In genomic region chr5:170267431-170268152, GRCh38 we compare ENCODE assay signal across 8 cellular contexts. TPM values are rescaled to one million over a fixed set of nuclear protein-coding genes. Genes with fewer than 3 reads are reported as not detected.
A peak's percentile ranks its signal among the peaks of the same experiment; 100 is the strongest.
DNase-seq lines count a peak whose midpoint lies in the region; ATAC-seq and TF ChIP-seq lines count a peak whose summit lies in the region.

No MANE protein-coding gene starts in this region.

- peak overlapping the region; percentile 71 for H3K4me3 Mint-ChIP-seq in central memory CD8-positive, alpha-beta T cell

- H3K36me3 ChIP-seq in liver (ENCODE audit: control insufficient read depth in 4 of 4, insufficient read depth in 3 of 4, low read depth in 1 of 4, low read length in 3 of 4): peaks cover 0 to 7% (median under 1%) of the 10 kb centered on the region in 4 donors

- peaks cover 0 to 11% (median 4%) of the 10 kb centered on the region in 4 donors for H3K4me1 ChIP-seq in liver (ENCODE audit: control insufficient read depth in 4 of 4, insufficient read depth in 4 of 4, low read length in 3 of 4)

- peak; percentile 85 for ATAC-seq in HG02938 (IDR thresholded peaks at IDR 0.05; ENCODE audit: unreplicated experiment)
- peak; percentile 54 for ATAC-seq in central memory CD8-positive, alpha-beta T cell (replicated peaks; ENCODE audit: extremely low read depth, poor library complexity, severe bottlenecking)

- 23% methylated on average over 16 of the region's 16 CpGs for WGBS in liver

- no peaks in the 10 kb centered on the region for H3K9me3 Mint-ChIP-seq in central memory CD8-positive, alpha-beta T cell

- no peaks in the 10 kb centered on the region for H3K27me3 ChIP-seq in liver (ENCODE audit: control insufficient read depth in 4 of 4, insufficient read depth in 4 of 4, low read length in 3 of 4)

- no peak overlapping the region for H3K4me3 ChIP-seq in liver (ENCODE audit: low read depth in 1 of 3, low read length in 3 of 3)

- no peak overlapping the region for H3K9ac ChIP-seq in liver (ENCODE audit: low read depth in 1 of 2, low read length in 2 of 2)

- H3K36me3 Mint-ChIP-seq in central memory CD8-positive, alpha-beta T cell (ENCODE audit: insufficient read depth): peaks cover 86% of the 10 kb centered on the region

- no peaks in the 10 kb centered on the region for H3K9me3 ChIP-seq in liver (ENCODE audit: control insufficient read depth in 4 of 4, low read length in 3 of 4)

- DNase-seq in GM13976 (ENCODE audit: low spot score) (peak; percentile 84), NCI-H2196 (lab: John Stamatoyannopoulos, UW; ENCODE audit: unreplicated experiment) (peak; percentile 45)
- DNase-seq in activated CD4-positive, CD25-positive, alpha-beta regulatory T cell treated with anti-CD3 and anti-CD28 coated beads, Interleukin-2, amount 50 U/mL, for 16 hours (ENCODE audit: low read depth, low spot score): peak; percentile 61
- DNase-seq in central memory CD8-positive, alpha-beta T cell (ENCODE audit: low spot score in 2 of 2): peak; percentile 71 to 73
- DNase-seq in stimulated activated CD4-positive, alpha-beta T cell treated with anti-CD3 and anti-CD28 coated beads, Interleukin-4, amount 100 ng/mL, for 4 hours: peak; percentile 74 to 76

- peak; percentile 89 for TF ChIP-seq CTCF in 22Rv1 (IDR thresholded peaks at IDR 0.05)
- TF ChIP-seq CTCF in GM13976 (IDR thresholded peaks at IDR 0.05; ENCODE audit: borderline replicate concordance, control extremely low read depth, extremely low read depth, insufficient read depth, missing control alignments): peak; percentile 82
- TF ChIP-seq CTCF in liver (IDR thresholded peaks at IDR 0.05; ENCODE audit: low read depth, low read length, missing input control): peak; percentile 76

- TF ChIP-seq RAD21 in liver (IDR thresholded peaks at IDR 0.05): peak; percentile 80 to 85

- in situ Hi-C loops in GM13976 (cut with MboI; ENCODE audit: low sequenced_read_pairs, unreplicated experiment): loop anchor here (5.0 kb wide), 1 partner anchor 70 kb away; no protein-coding TSS in a partner anchor

- peak overlapping the region; percentile 86 for H3K27ac Mint-ChIP-seq in central memory CD8-positive, alpha-beta T cell (ENCODE audit: low read depth)

- H3K27me3 Mint-ChIP-seq in central memory CD8-positive, alpha-beta T cell: no peaks in the 10 kb centered on the region

- peaks cover 71% of the 10 kb centered on the region for H3K4me1 Mint-ChIP-seq in central memory CD8-positive, alpha-beta T cell

- H3K27ac ChIP-seq in 22Rv1: no peak overlapping the region
- no peak overlapping the region for H3K27ac ChIP-seq in liver (ENCODE audit: low read depth in 1 of 2, low read length in 2 of 2)

TF ChIP-seq in liver, 16 proteins besides CTCF, POLR2A, EP300 and RAD21:
- TF ChIP-seq HNF4A (conservative IDR thresholded peaks at IDR 0.05): no peak
- no peak for TF ChIP-seq YY1 (IDR thresholded peaks at IDR 0.05)
- TF ChIP-seq EGR1 (IDR thresholded peaks at IDR 0.05; ENCODE audit: low read depth in 2 of 2): no peak
- TF ChIP-seq GABPA (IDR thresholded peaks at IDR 0.05 in 1 of 2, conservative IDR thresholded peaks at IDR 0.05 in 1 of 2): no peak
- TF ChIP-seq TAF1 (conservative IDR thresholded peaks at IDR 0.05): no peak
- no peak for TF ChIP-seq REST (IDR thresholded peaks at IDR 0.05)
- TF ChIP-seq JUND (IDR thresholded peaks at IDR 0.05): no peak
- no peak for TF ChIP-seq HNF4G (IDR thresholded peaks at IDR 0.05)
- no peak for TF ChIP-seq FOXA1 (IDR thresholded peaks at IDR 0.05)
- no peak for TF ChIP-seq FOXA2 (IDR thresholded peaks at IDR 0.05)
- TF ChIP-seq MAX (IDR thresholded peaks at IDR 0.05): no peak
- no peak for TF ChIP-seq NR2F2 (IDR thresholded peaks at IDR 0.05)
- no peak for TF ChIP-seq ZBTB33 (IDR thresholded peaks at IDR 0.05)
- TF ChIP-seq RXRA (IDR thresholded peaks at IDR 0.05): no peak
- TF ChIP-seq ATF3 (IDR thresholded peaks at IDR 0.05): no peak
- TF ChIP-seq SP1 (IDR thresholded peaks at IDR 0.05): no peak

RNA-seq across cellular contexts. Expression of gene LCP2, which starts 30.0 kb away (rescaled TPM):
- 10 to 100 TPM in 1 of 2 donors, 1 to 10 TPM in 1; 7.3 to 16.3 TPM for total RNA-seq in liver
- 1 to 10 TPM; 3.6 to 6.0 TPM for polyA plus RNA-seq in liver

RNA-seq across cellular contexts. Expression of gene C5orf58, which starts 34.8 kb away (rescaled TPM):
- not detected for total RNA-seq in liver
- under 1 TPM in 1 of 2 donors, not detected in 1; 0.64 TPM for polyA plus RNA-seq in liver
